Comparison of ENCODE assay signal across 3 cellular contexts in genomic region chr20:58737198-58737597, GRCh38.
TF ChIP-seq lines count a peak whose summit lies in the region.

No MANE protein-coding gene starts in this region.

TF ChIP-seq in HepG2, 621 proteins besides CTCF, POLR2A, EP300 and RAD21:
- TF ChIP-seq TBX2 (CRISPR knock-in tag; IDR thresholded peaks at IDR 0.05; ENCODE audit: borderline replicate concordance) (no peak), MAFF (IDR thresholded peaks at IDR 0.05; ENCODE audit: low read depth, low read length) (peak; percentile 60), MAFK (conservative IDR thresholded peaks at IDR 0.05 in 1 of 2, IDR thresholded peaks at IDR 0.05 in 1 of 2; ENCODE audit: low read length in 2 of 2) (peak; percentile 21 to 75; a peak in 2 of 4 replicates)
TF ChIP-seq in HepG2: peak in this region for 2.

TF ChIP-seq in A549, 52 proteins besides CTCF, POLR2A, EP300 and RAD21:
- no peak for TF ChIP-seq FOSB (CRISPR knock-in tag; IDR thresholded peaks at IDR 0.05)
- TF ChIP-seq HMGXB4 (CRISPR knock-in tag; IDR thresholded peaks at IDR 0.05; ENCODE audit: borderline replicate concordance), result no peak
- TF ChIP-seq MAFK (IDR thresholded peaks at IDR 0.05; ENCODE audit: partially characterized antibody), result peak; percentile 37

TF ChIP-seq in K562, 482 proteins besides CTCF, POLR2A, EP300 and RAD21:
- no peak for TF ChIP-seq TCF15 (CRISPR knock-in tag; IDR thresholded peaks at IDR 0.05)
- TF ChIP-seq ZNF316 (IDR thresholded peaks at IDR 0.05), result 0 out of 2 replicates have a peak, but pooled peaks have one; percentile 9
TF ChIP-seq in K562: peak in this region for 1.
